ENCODE assay signal across 1 cellular context in the genomic region with DNA sequence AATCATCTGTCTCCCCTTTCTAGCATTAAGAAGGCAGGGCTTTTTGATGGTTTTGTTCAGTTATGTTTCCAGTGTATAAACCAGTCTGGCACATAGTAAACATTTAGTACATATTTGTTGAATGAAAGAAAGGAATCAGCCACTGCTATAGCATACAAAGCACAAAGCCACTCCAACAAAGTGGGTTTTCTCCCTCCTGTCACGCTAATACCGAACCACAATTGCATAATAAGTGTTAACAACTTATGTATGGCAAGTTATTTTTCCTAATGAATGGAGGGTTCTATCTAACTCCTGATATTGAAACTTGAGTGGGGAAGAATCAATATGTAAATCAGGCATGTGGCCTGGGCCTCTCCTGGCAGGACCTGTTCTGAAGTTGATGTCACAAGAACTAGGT.
TF ChIP-seq lines count a peak whose summit lies in the region.

No MANE protein-coding gene starts in this region.

TF ChIP-seq in H1, 55 proteins besides CTCF, POLR2A, EP300 and RAD21 (continued from another document):
- no peak for TF ChIP-seq NANOG (IDR thresholded peaks at IDR 0.05; ENCODE audit: insufficient read depth, low read depth, low read length, poor library complexity, severe bottlenecking)
